19 cellular contexts compared by ENCODE assay signal in the genomic region with DNA sequence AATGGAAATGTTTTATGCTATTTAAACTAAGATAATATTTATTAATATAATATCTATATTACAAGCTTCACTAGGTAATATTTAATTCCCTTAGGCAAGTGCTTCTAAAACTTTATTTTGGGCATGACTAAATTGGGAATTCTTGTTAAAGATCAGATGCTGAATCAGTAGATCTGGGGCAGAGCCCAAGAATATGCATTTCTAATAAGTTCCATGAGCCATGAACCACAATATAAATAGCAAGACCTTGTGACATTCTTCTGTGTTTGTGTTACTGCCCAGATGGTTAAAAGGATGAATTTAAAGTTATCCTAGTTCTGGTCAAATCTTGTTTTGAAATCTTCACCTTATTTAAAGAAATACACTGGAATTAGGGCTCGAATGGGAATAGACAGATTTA.
"Had no signal": no experiment of that assay in that cellular context is flagged by ENCODE, and none has a peak within 500 bp of the region (broad histone marks: within the 10 kb centered on the region; RNA-seq: fewer than 3 reads in every experiment).

No MANE protein-coding gene starts in this region.

- H3K4me3 ChIP-seq: adrenal gland, cardiac muscle cell, heart right ventricle, neural progenitor cell, ovary, psoas muscle, skin epidermis, suprapubic skin had no signal

- H2AFZ ChIP-seq: neural progenitor cell had no signal

- H3K4me2 ChIP-seq: neural progenitor cell had no signal

- DNase-seq: activated CD4-positive, alpha-beta T cell treated with anti-CD3 and anti-CD28 coated beads for 1 hour; activated gamma-delta T cell; adrenal gland; dermis blood vessel endothelial cell; effector memory CD8-positive, alpha-beta T cell; heart right ventricle; mesendoderm; naive thymus-derived CD4-positive, alpha-beta T cell; ovary; psoas muscle; right cardiac atrium; stimulated activated naive CD8-positive, alpha-beta T cell treated with anti-CD3 and anti-CD28 coated beads, Interleukin-15, Interleukin-2, amounts not matched to agents 100 U/mL and 50 U/mL, for 24 hours; T-helper 2 cell; trophoblast cell had no signal

- H3K27me3 ChIP-seq: adrenal gland, cardiac muscle cell, heart right ventricle, neural progenitor cell, ovary, suprapubic skin had no signal

- H3K36me3 ChIP-seq: adrenal gland, cardiac muscle cell, heart right ventricle, neural progenitor cell, ovary, suprapubic skin had no signal

- H3K4me1 ChIP-seq: adrenal gland, neural progenitor cell, psoas muscle, suprapubic skin had no signal

- ATAC-seq: effector memory CD8-positive, alpha-beta T cell; heart right ventricle; naive thymus-derived CD4-positive, alpha-beta T cell; psoas muscle; right cardiac atrium; stimulated activated naive CD8-positive, alpha-beta T cell treated with anti-CD3 and anti-CD28 coated beads, Interleukin-15, Interleukin-2, amounts not matched to agents 100 U/mL and 50 U/mL, for 24 hours had no signal

- H3K27ac ChIP-seq: adrenal gland, cardiac muscle cell, heart right ventricle, neural progenitor cell, ovary, psoas muscle, skin epidermis, suprapubic skin, VCaP had no signal

- H3K9ac ChIP-seq: neural progenitor cell had no signal

- H3K9me3 ChIP-seq: heart right ventricle, ovary, psoas muscle, suprapubic skin had no signal
